In genomic region chr10:114346176-114347031, GRCh38 we compare ENCODE assay signal across 16 cellular contexts. TPM values are rescaled to one million over a fixed set of nuclear protein-coding genes. Genes with fewer than 3 reads are reported as not detected.
A peak's percentile ranks its signal among the peaks of the same experiment; 100 is the strongest.
DNase-seq lines count a peak whose midpoint lies in the region; ATAC-seq and TF ChIP-seq lines count a peak whose summit lies in the region.
"Had no signal": no experiment of that assay in that cellular context is flagged by ENCODE, and none has a peak within 500 bp of the region (broad histone marks: within the 10 kb centered on the region; RNA-seq: fewer than 3 reads in every experiment).

No MANE protein-coding gene starts in this region.

- no peak for ATAC-seq in PC-3
- ATAC-seq in HG03571 (IDR thresholded peaks at IDR 0.05; ENCODE audit: unreplicated experiment), result no peak
- no peak for ATAC-seq in natural killer cell
- ATAC-seq: GM23338, K562, left lobe of liver had no signal

- no peaks in the 10 kb centered on the region for H3K9me3 Mint-ChIP-seq in natural killer cell
- H3K9me3 Mint-ChIP-seq: GM23338 had no signal

- no TSS peak for BruUV-seq in PC-3 (replicated peaks; lab: Mats Ljungman, UMichigan)

- no peaks in the 10 kb centered on the region for H3K4me1 Mint-ChIP-seq in natural killer cell
- H3K4me1 Mint-ChIP-seq: activated CD4-positive, alpha-beta T cell treated with anti-CD3 and anti-CD28 coated beads for 36 hours had no signal

- H3K4me3 ChIP-seq in PC-3 (ENCODE audit: low read length) (no peak overlapping the region), parathyroid adenoma (ENCODE audit: low read depth, low read length) (no peak overlapping the region)
- H3K4me3 ChIP-seq: GM23338, K562, stomach had no signal

- H3K27ac Mint-ChIP-seq in natural killer cell, result no peak overlapping the region
- H3K27ac Mint-ChIP-seq: activated CD4-positive, alpha-beta T cell treated with anti-CD3 and anti-CD28 coated beads for 36 hours; GM23338 had no signal

- H3K9me3 ChIP-seq in PC-3 (ENCODE audit: low read length) (no peaks in the 10 kb centered on the region), parathyroid adenoma (ENCODE audit: control insufficient read depth, low read length) (no peaks in the 10 kb centered on the region)
- H3K9me3 ChIP-seq: stomach had no signal

- intact Hi-C loops in PC-3 (cut with micrococcal nuclease), result no loop called here
- intact Hi-C loops in natural killer cell (cut with micrococcal nuclease), result no loop called here

- H4K20me1 ChIP-seq in PC-3 (ENCODE audit: low read length), result no peaks in the 10 kb centered on the region

- H3K27ac ChIP-seq in PC-3 (ENCODE audit: low read length) (no peak overlapping the region), parathyroid adenoma (peak overlapping the region; percentile 89)
- H3K27ac ChIP-seq: epithelial cell of prostate had no signal

- POLR2A ChIA-PET in PC-3 (lab: Charles Lee; ENCODE audit: unreplicated experiment), result no interaction called here

- H3K4me2 ChIP-seq in PC-3 (ENCODE audit: low read length) (no peak overlapping the region), parathyroid adenoma (ENCODE audit: low read length) (peak overlapping the region; percentile 24)
- H3K4me2 ChIP-seq: GM23338 had no signal

- CTCF ChIA-PET in PC-3 (lab: Charles Lee), result no interaction called here

- TF ChIP-seq CTCF in PC-3 (conservative IDR thresholded peaks at IDR 0.05; ENCODE audit: low read depth, low read length) (no peak), parathyroid adenoma (IDR thresholded peaks at IDR 0.05) (no peak), natural killer cell (IDR thresholded peaks at IDR 0.05) (no peak)

- H3K4me3 Mint-ChIP-seq in natural killer cell, result no peak overlapping the region
- H3K4me3 Mint-ChIP-seq: activated CD4-positive, alpha-beta T cell treated with anti-CD3 and anti-CD28 coated beads for 36 hours; GM23338 had no signal

- H3K79me2 ChIP-seq in PC-3 (ENCODE audit: low read length) (no peaks in the 10 kb centered on the region), parathyroid adenoma (peaks cover 45% of the 10 kb centered on the region)

- H3K27me3 ChIP-seq in PC-3 (ENCODE audit: low read length) (no peaks in the 10 kb centered on the region), parathyroid adenoma (ENCODE audit: control insufficient read depth, insufficient read depth, low read length) (no peaks in the 10 kb centered on the region)
- H3K27me3 ChIP-seq: stomach had no signal

- H3K9ac ChIP-seq in PC-3 (ENCODE audit: low read length) (no peak overlapping the region), parathyroid adenoma (no peak overlapping the region)

- H3K36me3 Mint-ChIP-seq in natural killer cell, result no peaks in the 10 kb centered on the region

- H3F3A ChIP-seq in PC-3 (ENCODE audit: low read length, unreplicated experiment), result no peaks in the 10 kb centered on the region

- no peaks in the 10 kb centered on the region for H3K9me2 ChIP-seq in PC-3 (replicated peaks; ENCODE audit: low read length)

- H3K4me1 ChIP-seq in PC-3 (ENCODE audit: insufficient read depth, low read length) (no peaks in the 10 kb centered on the region; the same call in 1 of the 2 replicates), parathyroid adenoma (peaks cover 73% of the 10 kb centered on the region)

- H3K36me3 ChIP-seq in PC-3 (ENCODE audit: low read depth, low read length) (no peaks in the 10 kb centered on the region), parathyroid adenoma (ENCODE audit: control insufficient read depth, insufficient read depth, low read length) (no peaks in the 10 kb centered on the region)
- H3K36me3 ChIP-seq: stomach had no signal

- H2AFZ ChIP-seq in PC-3 (ENCODE audit: low read length) (no peak overlapping the region), parathyroid adenoma (no peak overlapping the region)
- H2AFZ ChIP-seq: GM23338 had no signal

- DNase-seq in COLO829 (ENCODE audit: low spot score) (peak; percentile 69), PC-3 (peak; percentile 34), foreskin melanocyte (peak; percentile 90), natural killer cell (no peak), NCI-H128 (lab: John Stamatoyannopoulos, UW; ENCODE audit: unreplicated experiment) (no peak), ureter (ENCODE audit: low spot score) (no peak)
- DNase-seq: activated CD4-positive, alpha-beta T cell treated with anti-CD3 and anti-CD28 coated beads for 36 hours; activated T-cell treated with anti-CD3 and anti-CD28 coated beads, Interleukin-2, amount 50 U/mL, for 1 hour; NCI-H524; stomach had no signal

- peaks cover 0 to 9% of the 10 kb centered on the region in 2 donors for H3K27me3 Mint-ChIP-seq in natural killer cell (ENCODE audit: low read depth in 2 of 2)
- H3K27me3 Mint-ChIP-seq: activated CD4-positive, alpha-beta T cell treated with anti-CD3 and anti-CD28 coated beads for 36 hours had no signal

RNA-seq across cellular contexts. Expression of gene AFAP1L2, which starts 57.9 kb away (rescaled TPM):
- total RNA-seq in PC-3 (2014; rRNA removed) (0.77 and 0.81 TPM in 2 replicates), natural killer cell (1 to 10 TPM in 2 of 3 donors, under 1 TPM in 1; 0.66 to 2.8 (median 1.3) TPM), ureter (17.9 TPM)

Comparison
In these comparisons a context has a peak if more than half of its experiments do, and no peak if none do; other contexts are left out.
1. DNase-seq: peak in COLO829 (single experiment), PC-3 (single experiment) and foreskin melanocyte (single experiment); none in natural killer cell (single experiment), NCI-H128 (single experiment) and ureter (single experiment).